8 cellular contexts compared by ENCODE assay signal in the genomic region with DNA sequence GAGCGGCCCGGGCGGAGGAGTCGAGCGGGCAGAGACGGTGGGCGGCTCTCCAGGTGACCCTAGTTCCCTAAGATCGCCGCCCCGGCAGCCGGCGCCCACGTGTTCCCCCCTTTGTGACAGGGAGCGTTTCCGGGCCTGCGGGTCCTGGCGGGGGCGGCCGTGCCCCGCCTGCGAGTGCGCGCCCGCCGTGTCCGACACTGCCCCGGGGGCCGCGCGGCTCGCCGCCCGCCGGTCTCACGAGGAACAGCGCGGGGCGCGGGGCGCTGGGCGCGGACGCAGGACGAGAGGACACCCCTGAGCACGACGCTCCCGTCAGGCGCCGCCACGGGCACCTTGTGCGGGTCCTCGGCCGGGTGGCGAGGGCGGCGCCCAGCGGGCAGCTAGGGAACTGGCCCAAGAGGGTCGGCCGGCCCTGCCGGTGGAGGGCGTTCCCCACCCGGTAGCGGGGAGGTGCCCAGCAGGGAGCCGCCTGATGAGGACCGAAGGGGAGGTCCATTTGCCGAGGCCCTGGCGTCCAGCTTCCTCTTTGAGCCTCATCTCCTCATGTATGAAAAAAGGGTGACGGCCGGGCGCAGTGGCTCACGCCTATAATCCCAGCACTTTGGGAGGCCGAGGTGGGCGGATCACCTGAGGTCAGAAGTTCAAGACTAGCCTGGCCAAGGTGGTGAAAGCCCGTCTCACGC. TPM values are rescaled to one million over a fixed set of nuclear protein-coding genes. Genes with fewer than 3 reads are reported as not detected.
DNase-seq lines count a peak whose midpoint lies in the region; ATAC-seq and TF ChIP-seq lines count a peak whose summit lies in the region.

VARS1 (minus strand) TSS at position 137 of the 683 bp plus-strand sequence. CDS start 535 bp downstream, outside the sequence.

- peak within 1 kb of the TSS; percentile 88 to 92 for H3K27ac ChIP-seq in ascending aorta

- H3K27me3 Mint-ChIP-seq in T-helper 2 cell treated with Interferon-gamma antibody and Interleukin-4, amounts not matched to agents 5 μg/mL and 100 μg/mL, for 36 hours (ENCODE audit: low read depth), result no peaks in the 10 kb centered on the region

- H3K27ac Mint-ChIP-seq in T-helper 2 cell treated with Interferon-gamma antibody and Interleukin-4, amounts not matched to agents 5 μg/mL and 100 μg/mL, for 36 hours, result peak within 1 kb of the TSS; percentile 96

- H3K9me3 Mint-ChIP-seq in T-helper 2 cell treated with Interferon-gamma antibody and Interleukin-4, amounts not matched to agents 5 μg/mL and 100 μg/mL, for 36 hours, result no peaks in the 10 kb centered on the region

- TF ChIP-seq CTCF in GM12874 (IDR thresholded peaks at IDR 0.05; ENCODE audit: insufficient read depth, low read depth, low read length) (peak; percentile 94), ascending aorta (IDR thresholded peaks at IDR 0.05) (peak; percentile 71 to 97 (median 89)), retinal pigment epithelial cell (conservative IDR thresholded peaks at IDR 0.05; ENCODE audit: low read depth, low read length) (peak; percentile 73)

- peak; percentile 34 for DNase-seq in NCI-H1694 treated with DMSO at 0.1 percent for 48 hours (lab: John Stamatoyannopoulos, UW)
- DNase-seq in T-helper 2 cell treated with Interferon-gamma antibody and Interleukin-4, amounts not matched to agents 5 μg/mL and 100 μg/mL, for 36 hours (ENCODE audit: low spot score), result peak; percentile 87
- peak; percentile 72 to 94 for DNase-seq in ascending aorta (ENCODE audit: low spot score in 2 of 2)
- DNase-seq in hepatic stellate cell (ENCODE audit: low spot score), result peak; percentile 97
- peak; percentile 74 for DNase-seq in retinal pigment epithelial cell (ENCODE audit: low read depth)

- peaks cover 0 to 16% of the 10 kb centered on the region in 2 donors for H3K36me3 ChIP-seq in ascending aorta

- peaks cover 24% of the 10 kb centered on the region for H3K4me1 Mint-ChIP-seq in T-helper 2 cell treated with Interferon-gamma antibody and Interleukin-4, amounts not matched to agents 5 μg/mL and 100 μg/mL, for 36 hours (ENCODE audit: low read depth)

- peaks cover 34% of the 10 kb centered on the region for H3K36me3 Mint-ChIP-seq in T-helper 2 cell treated with Interferon-gamma antibody and Interleukin-4, amounts not matched to agents 5 μg/mL and 100 μg/mL, for 36 hours (ENCODE audit: low read depth)

- ATAC-seq in HG02852 (IDR thresholded peaks at IDR 0.05; ENCODE audit: unreplicated experiment), result peak; percentile 72
- no peak for ATAC-seq in HG03460 (IDR thresholded peaks at IDR 0.05; ENCODE audit: unreplicated experiment)

- intact Hi-C loops in ascending aorta (cut with DNase I), result loop anchor here (1.0 to 2.0 kb wide), 5 partner anchors 11 to 67 kb away; partner anchors contain the start of genes DDAH2, HSPA1A, HSPA1B and HSPA1L

- H3K4me3 Mint-ChIP-seq in T-helper 2 cell treated with Interferon-gamma antibody and Interleukin-4, amounts not matched to agents 5 μg/mL and 100 μg/mL, for 36 hours, result peak within 1 kb of the TSS; percentile 79

- H3K4me3 ChIP-seq in ascending aorta, result peak within 1 kb of the TSS; percentile 81 to 83
- peak within 1 kb of the TSS; percentile 88 for H3K4me3 ChIP-seq in retinal pigment epithelial cell (ENCODE audit: low read length)

- peaks cover 4 to 18% of the 10 kb centered on the region in 2 donors for H3K4me1 ChIP-seq in ascending aorta

- H3K9me3 ChIP-seq in ascending aorta, result no peaks in the 10 kb centered on the region

- H3K27me3 ChIP-seq in ascending aorta, result no peaks in the 10 kb centered on the region

RNA-seq across cellular contexts. Expression of gene VARS1, which starts in this region (rescaled TPM):
- 48.3 TPM for total RNA-seq in ascending aorta

Comparison
In these comparisons a context has a peak if more than half of its experiments do, and no peak if none do; other contexts are left out.
1. DNase-seq: peak in every context shown above with its lines; median percentile 97 in hepatic stellate cell; 87 in T-helper 2 cell treated with Interferon-gamma antibody and Interleukin-4, amounts not matched to agents 5 μg/mL and 100 μg/mL, for 36 hours; 83 in ascending aorta; 74 in retinal pigment epithelial cell; 34 in NCI-H1694 treated with DMSO at 0.1 percent for 48 hours.